In genomic region chr7:34612671-34613070, GRCh38 we compare ENCODE assay signal across 23 cellular contexts. TPM values are rescaled to one million over a fixed set of nuclear protein-coding genes. Genes with fewer than 3 reads are reported as not detected.
DNase-seq lines count a peak whose midpoint lies in the region; ATAC-seq and TF ChIP-seq lines count a peak whose summit lies in the region.
"Had no signal": no experiment of that assay in that cellular context is flagged by ENCODE, and none has a peak within 500 bp of the region (broad histone marks: within the 10 kb centered on the region; RNA-seq: fewer than 3 reads in every experiment).

No MANE protein-coding gene starts in this region.

- no peaks in the 10 kb centered on the region for H3K4me1 Mint-ChIP-seq in WTC11
- H3K4me1 Mint-ChIP-seq: activated T-helper 17 cell treated with anti-CD3 and anti-CD28 coated beads, Interleukin-2, amount 50 U/mL, for 72 hours; naive B cell had no signal

- DNase-seq in GM03348 (ENCODE audit: low spot score) (peak; percentile 3), WTC11 (ENCODE audit: low spot score) (no peak), left ventricle myocardium superior (no peak), non-pigmented ciliary epithelial cell (ENCODE audit: low read depth) (peak; percentile 26), osteoblast (ENCODE audit: insufficient read length, low spot score, missing footprints) (no peak), MV-4-11 (lab: John Stamatoyannopoulos, UW) (no peak)
- DNase-seq: amniotic stem cell, glutamatergic neuron, kidney, MG63, naive B cell, NCI-H1930, NCI-H526 treated with DMSO at 0.1 percent for 48 hours, substantia nigra, WERI-Rb-1 had no signal

- POLR2A ChIA-PET in WTC11 (lab: Charles Lee): no interaction called here

- peaks cover 3% of the 10 kb centered on the region for H3K9me3 ChIP-seq in osteoblast (ENCODE audit: low read depth, low read length)
- H3K9me3 ChIP-seq: BLaER1, esophagus muscularis mucosa, MG63 had no signal

- H3K9me3 Mint-ChIP-seq in WTC11: peaks cover 34% of the 10 kb centered on the region

- H3K27me3 ChIP-seq in osteoblast (ENCODE audit: insufficient read depth, low read length): no peaks in the 10 kb centered on the region
- H3K27me3 ChIP-seq: BLaER1, esophagus muscularis mucosa, MG63 had no signal

- no peaks in the 10 kb centered on the region; the same call in 1 of the 2 replicates for H3K27me3 Mint-ChIP-seq in WTC11 (ENCODE audit: low read depth)
- H3K27me3 Mint-ChIP-seq: activated T-helper 17 cell treated with anti-CD3 and anti-CD28 coated beads, Interleukin-2, amount 50 U/mL, for 72 hours; dendritic cell treated with granulocyte-macrophage colony-stimulating factor and Interleukin-4, amounts not matched to agents 40 ng/mL and 50 ng/mL, for 4 days; naive B cell had no signal

- no peak overlapping the region for H3K4me3 Mint-ChIP-seq in WTC11
- H3K4me3 Mint-ChIP-seq: activated T-helper 17 cell treated with anti-CD3 and anti-CD28 coated beads, Interleukin-2, amount 50 U/mL, for 72 hours; dendritic cell treated with granulocyte-macrophage colony-stimulating factor and Interleukin-4, amounts not matched to agents 40 ng/mL and 50 ng/mL, for 4 days had no signal

- H3K4me3 ChIP-seq in osteoblast (ENCODE audit: insufficient read depth, low read length): no peak overlapping the region
- H3K4me3 ChIP-seq: BLaER1, esophagus muscularis mucosa, MG63 had no signal

- H3K36me3 ChIP-seq in osteoblast (ENCODE audit: insufficient read depth, low read length): no peaks in the 10 kb centered on the region
- H3K36me3 ChIP-seq: BLaER1, esophagus muscularis mucosa, MG63, WERI-Rb-1 had no signal

- no peak overlapping the region for H3K4me2 ChIP-seq in osteoblast (ENCODE audit: insufficient read depth, low read length)
- H3K4me2 ChIP-seq: BLaER1 had no signal

- H2AFZ ChIP-seq in osteoblast (ENCODE audit: low read length): no peak overlapping the region

- H3K27ac ChIP-seq in osteoblast (ENCODE audit: low read depth, low read length): no peak overlapping the region
- H3K27ac ChIP-seq: BLaER1, esophagus muscularis mucosa, WERI-Rb-1 had no signal

- intact Hi-C loops in left ventricle myocardium superior (cut with micrococcal nuclease): no loop called here

- TF ChIP-seq CTCF in WTC11 (IDR thresholded peaks at IDR 0.05) (no peak), osteoblast (IDR thresholded peaks at IDR 0.05; ENCODE audit: extremely low read depth, low read depth, low read length) (no peak)

- no peaks in the 10 kb centered on the region for H3K4me1 ChIP-seq in osteoblast (ENCODE audit: insufficient read depth, low read length)
- H3K4me1 ChIP-seq: BLaER1 had no signal

- CTCF ChIA-PET in WTC11 (lab: Charles Lee): no interaction called here

- H3K79me2 ChIP-seq in osteoblast (ENCODE audit: insufficient read depth, low read length): no peaks in the 10 kb centered on the region

- no peaks in the 10 kb centered on the region for H4K20me1 ChIP-seq in osteoblast (ENCODE audit: insufficient read depth, low read length)
- H4K20me1 ChIP-seq: BLaER1 had no signal

- H3K36me3 Mint-ChIP-seq in WTC11: peaks cover 7% of the 10 kb centered on the region; the same call in 1 of the 2 replicates
- H3K36me3 Mint-ChIP-seq: naive B cell had no signal

- ATAC-seq in WTC11 (peak; percentile 44; the same call in 1 of the 2 replicates), left ventricle myocardium superior (peak; percentile 92), HG03342 (IDR thresholded peaks at IDR 0.05; ENCODE audit: unreplicated experiment) (no peak), HG02610 (IDR thresholded peaks at IDR 0.05; ENCODE audit: unreplicated experiment) (no peak)
- ATAC-seq: activated T-helper 17 cell treated with anti-CD3 and anti-CD28 coated beads, Interleukin-2, amount 50 U/mL, for 72 hours; Panc1 had no signal

- H3K27ac Mint-ChIP-seq in WTC11: no peak overlapping the region
- H3K27ac Mint-ChIP-seq: activated T-helper 17 cell treated with anti-CD3 and anti-CD28 coated beads, Interleukin-2, amount 50 U/mL, for 72 hours; dendritic cell treated with granulocyte-macrophage colony-stimulating factor and Interleukin-4, amounts not matched to agents 40 ng/mL and 50 ng/mL, for 4 days; naive B cell had no signal

TF ChIP-seq in WTC11, 78 proteins besides CTCF, POLR2A, EP300 and RAD21:
- no peak for TF ChIP-seq RORB (CRISPR knock-in tag; IDR thresholded peaks at IDR 0.05)
- TF ChIP-seq USF1 (CRISPR knock-in tag; IDR thresholded peaks at IDR 0.05): no peak
- no peak for TF ChIP-seq ZNF396 (CRISPR knock-in tag; IDR thresholded peaks at IDR 0.05; ENCODE audit: borderline replicate concordance)
- TF ChIP-seq HMGA2 (CRISPR knock-in tag; IDR thresholded peaks at IDR 0.05): no peak
TF ChIP-seq in WTC11: peak in this region for 0.

RNA-seq across cellular contexts. Expression of gene NPSR1, which starts 45.3 kb away (rescaled TPM):
- total RNA-seq in WTC11 (2021): not detected in 3 replicates
- total RNA-seq in left ventricle myocardium superior: not detected
- total RNA-seq in osteoblast: not detected in 2 replicates
- total RNA-seq: activated T-helper 17 cell treated with anti-CD3 and anti-CD28 coated beads, Interleukin-2, amount 50 U/mL, for 72 hours; esophagus muscularis mucosa; kidney; pulmonary artery endothelial cell had no signal

Comparison
In these comparisons a context has a peak if more than half of its experiments do, and no peak if none do; other contexts are left out.
1. DNase-seq: peak in GM03348 (single experiment) and non-pigmented ciliary epithelial cell (single experiment); none in WTC11 (single experiment), left ventricle myocardium superior (single experiment), osteoblast (single experiment) and MV-4-11 (single experiment).
2. ATAC-seq: peak in WTC11 (single experiment) and left ventricle myocardium superior (single experiment); none in HG03342 (single experiment) and HG02610 (single experiment).